25 cellular contexts compared by ENCODE assay signal in the genomic region with DNA sequence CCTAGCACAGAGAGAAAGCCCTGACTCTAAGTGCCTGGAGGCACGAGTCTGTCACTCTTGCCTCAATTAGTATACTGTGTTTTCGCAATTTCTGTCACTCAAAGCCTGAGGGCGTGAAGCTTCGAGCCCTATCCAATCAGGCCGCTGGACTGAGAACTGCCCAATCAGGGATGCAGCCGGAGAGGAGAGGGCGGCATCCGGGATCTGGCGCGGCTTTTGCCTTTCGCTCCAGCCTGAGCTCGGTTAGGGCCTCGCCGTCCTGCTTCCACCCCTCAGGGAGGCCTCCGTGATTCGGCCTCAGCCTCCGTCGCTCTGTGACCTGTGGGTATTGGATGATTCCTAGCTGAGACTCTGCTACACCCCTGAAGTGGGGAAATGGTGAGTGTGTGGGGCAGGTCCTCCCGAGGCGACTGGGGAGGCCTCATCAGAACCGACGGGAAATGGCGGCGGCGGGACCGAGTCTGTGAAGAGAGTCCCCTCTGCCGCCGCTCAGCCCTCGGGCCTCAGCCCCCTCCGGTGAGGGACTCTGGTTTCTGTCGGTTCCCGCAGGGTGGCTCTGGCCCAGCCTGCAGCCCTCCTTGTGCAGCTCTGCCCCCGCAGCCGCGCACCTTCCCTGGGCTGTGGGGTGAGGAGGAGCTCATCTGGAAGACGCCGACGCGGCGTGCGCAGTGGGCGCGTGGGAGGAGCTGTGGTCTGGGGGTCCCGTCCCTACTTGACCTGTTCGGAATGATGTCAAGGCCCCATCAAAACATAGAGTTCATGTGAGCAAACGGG. TPM values are rescaled to one million over a fixed set of nuclear protein-coding genes. Genes with fewer than 3 reads are reported as not detected.
A peak's percentile ranks its signal among the peaks of the same experiment; 100 is the strongest.
DNase-seq lines count a peak whose midpoint lies in the region; ATAC-seq and TF ChIP-seq lines count a peak whose summit lies in the region.
"Had no signal": no experiment of that assay in that cellular context is flagged by ENCODE, and none has a peak within 500 bp of the region (broad histone marks: within the 10 kb centered on the region; RNA-seq: fewer than 3 reads in every experiment).

No MANE protein-coding gene starts in this region.

- CTCF ChIA-PET in AG04449 (lab: Yijun Ruan, JAX): no interaction called here

- H2BK120ac ChIP-seq in H9 (ENCODE audit: low read depth, low read length, poor library complexity, severe bottlenecking): no peak overlapping the region

- no peak overlapping the region for H2AFZ ChIP-seq in H9 (ENCODE audit: low read length)

- H4K91ac ChIP-seq in H9 (ENCODE audit: insufficient read length, low read depth, low read length): no peak overlapping the region

- ATAC-seq in GM19324 (IDR thresholded peaks at IDR 0.05; ENCODE audit: low FRiP score, unreplicated experiment): no peak
- ATAC-seq: activated CD4-positive, CD25-positive, alpha-beta regulatory T cell treated with anti-CD3 and anti-CD28 coated beads, Interleukin-2, amount 50 U/mL, for 24 hours; natural killer cell treated with Interleukin-12 subunit alpha and Interleukin-12 subunit beta and Interleukin-15 and Interleukin-18, amount 100 ng/mL, for 72 hours; pancreas; sciatic nerve had no signal

- no peak overlapping the region for H3K56ac ChIP-seq in H9 (ENCODE audit: insufficient read length, low read depth, low read length)

- H3K79me2 ChIP-seq in H9 (ENCODE audit: insufficient read depth, low read length): no peaks in the 10 kb centered on the region; the same call in 1 of the 2 replicates

- H4K8ac ChIP-seq in H9 (replicated peaks; ENCODE audit: insufficient read length, low read depth, low read length): no peak overlapping the region

- peaks cover 80 to 88% of the 10 kb centered on the region in 2 experiments for H3K9me3 Mint-ChIP-seq in H9

- H2BK15ac ChIP-seq in H9 (ENCODE audit: low read depth, low read length): no peak overlapping the region

- no peaks in the 10 kb centered on the region for H4K20me1 ChIP-seq in H9 (ENCODE audit: control insufficient read depth, insufficient read depth, insufficient read length)

- H3K4ac ChIP-seq in H9 (ENCODE audit: low read depth, low read length): no peak overlapping the region

- H3K4me2 ChIP-seq in H9 (ENCODE audit: insufficient read depth, insufficient read length, low read length): peak overlapping the region; percentile 40

- POLR2A ChIA-PET in AG04449 (lab: Yijun Ruan, JAX): no interaction called here

- H3K4me1 ChIP-seq in H9 (ENCODE audit: insufficient read depth, low read length): no peaks in the 10 kb centered on the region
- H3K4me1 ChIP-seq: colonic mucosa, pancreas had no signal

- H3K9ac ChIP-seq in H9 (ENCODE audit: extremely low read depth, insufficient read length, low read length): peak overlapping the region; percentile 75

- no peak overlapping the region for H2BK20ac ChIP-seq in H9 (ENCODE audit: low read depth, low read length, poor library complexity, severe bottlenecking)

- peaks cover 3% of the 10 kb centered on the region for H3K27me3 Mint-ChIP-seq in H9 (ENCODE audit: low read depth)
- H3K27me3 Mint-ChIP-seq: CD4-positive, alpha-beta memory T cell; natural killer cell treated with Interleukin-12 subunit alpha and Interleukin-12 subunit beta and Interleukin-15 and Interleukin-18, amount 100 ng/mL, for 72 hours had no signal

- in situ Hi-C loops in brain microvascular endothelial cell (cut with HindIII; ENCODE audit: low pct_ligation_motif_present, low sequenced_read_pairs): no loop called here

- H3K36me3 Mint-ChIP-seq in H9 (ENCODE audit: insufficient read depth in 1 of 3, low read depth in 3 of 3): peaks cover 17 to 35% (median 19%) of the 10 kb centered on the region in 3 experiments

- no peak overlapping the region for H3K27ac ChIP-seq in H9 (ENCODE audit: insufficient read length, low read depth, low read length)
- no peak overlapping the region for H3K27ac ChIP-seq in brain microvascular endothelial cell
- H3K27ac ChIP-seq: colonic mucosa, pancreas, thoracic aorta had no signal

- no peak overlapping the region for H3K23ac ChIP-seq in H9 (ENCODE audit: insufficient read length, low read depth, low read length)

- TF ChIP-seq CTCF in AG04449 (IDR thresholded peaks at IDR 0.05; ENCODE audit: insufficient read depth, low read length, missing control alignments) (no peak), H9 (conservative IDR thresholded peaks at IDR 0.05) (no peak), brain microvascular endothelial cell (IDR thresholded peaks at IDR 0.05; ENCODE audit: low read depth, low read length, missing control alignments) (no peak), kidney epithelial cell (IDR thresholded peaks at IDR 0.05; ENCODE audit: insufficient read depth, low read length, poor library complexity, severe bottlenecking) (no peak)

- no peak overlapping the region for H4K5ac ChIP-seq in H9 (ENCODE audit: insufficient read length, low read depth, low read length)

- H3T11ph ChIP-seq in H9 (ENCODE audit: low read length): no peak overlapping the region

- no peaks in the 10 kb centered on the region for H3K27me3 ChIP-seq in H9 (ENCODE audit: insufficient read depth, low read length)
- H3K27me3 ChIP-seq in brain microvascular endothelial cell (replicated peaks): no peaks in the 10 kb centered on the region
- peaks cover 13% of the 10 kb centered on the region for H3K27me3 ChIP-seq in kidney epithelial cell (ENCODE audit: control insufficient read depth, insufficient read depth, low read length)
- H3K27me3 ChIP-seq: colonic mucosa, pancreas had no signal

- no peak overlapping the region for H2BK12ac ChIP-seq in H9 (ENCODE audit: insufficient read length, low read depth, low read length)

- H3K14ac ChIP-seq in H9 (ENCODE audit: insufficient read depth, low read length): no peak overlapping the region; the same call in 1 of the 2 replicates

- no peaks in the 10 kb centered on the region for H3K23me2 ChIP-seq in H9 (ENCODE audit: insufficient read length, low read depth, low read length, poor library complexity, severe bottlenecking)

- peaks cover 26% of the 10 kb centered on the region for H3K9me3 ChIP-seq in H9 (ENCODE audit: control insufficient read depth, low read depth, low read length)

- H3K79me1 ChIP-seq in H9 (ENCODE audit: insufficient read depth, low read depth, low read length, poor library complexity, severe bottlenecking): no peaks in the 10 kb centered on the region

- DNase-seq in AG04449 (ENCODE audit: low read depth, low spot score): no peak
- DNase-seq in H9: no peak
- no peak for DNase-seq in brain microvascular endothelial cell
- no peak for DNase-seq in kidney epithelial cell (ENCODE audit: low read depth)
- no peak for DNase-seq in amygdala (lab: John Stamatoyannopoulos, UW)
- no peak for DNase-seq in T-helper 1 cell
- DNase-seq in KG1 (lab: John Stamatoyannopoulos, UW): no peak
- DNase-seq: activated CD8-positive, alpha-beta memory T cell treated with anti-CD3 and anti-CD28 coated beads for 24 hours; activated T-cell treated with anti-CD3 and anti-CD28 coated beads, Interleukin-2, amount 50 U/mL, for 72 hours; CD4-positive, alpha-beta memory T cell; colonic mucosa; DMS53; HCEC 1CT; NCI-H1417; NCI-H526; stimulated activated CD4-positive, alpha-beta T cell treated with anti-CD3 and anti-CD28 coated beads, Interleukin-15, amount 100 ng/mL, for 24 hours; T-helper 9 cell had no signal

- no peak overlapping the region for H2AK5ac ChIP-seq in H9 (ENCODE audit: insufficient read length, low read length)

- H3K4me3 ChIP-seq in AG04449 (ENCODE audit: low read depth, low read length) (peak overlapping the region; percentile 36; the same call in 1 of the 2 replicates), brain microvascular endothelial cell (ENCODE audit: low read depth, low read length) (peak overlapping the region; percentile 32), kidney epithelial cell (ENCODE audit: low read depth, low read length) (peak overlapping the region; percentile 35)
- H3K4me3 ChIP-seq: colonic mucosa, pancreas, thoracic aorta had no signal

- H3K4me1 Mint-ChIP-seq in H9: no peaks in the 10 kb centered on the region
- H3K4me1 Mint-ChIP-seq: mesothelial cell of epicardium had no signal

- H3K36me3 ChIP-seq in brain microvascular endothelial cell (replicated peaks) (no peaks in the 10 kb centered on the region), kidney epithelial cell (ENCODE audit: control insufficient read depth, insufficient read depth, low read length) (no peaks in the 10 kb centered on the region)
- H3K36me3 ChIP-seq: colonic mucosa, pancreas, thoracic aorta had no signal

- H3K27ac Mint-ChIP-seq in H9: no peak overlapping the region
- H3K27ac Mint-ChIP-seq: activated naive CD4-positive, alpha-beta T cell treated with anti-CD3 and anti-CD28 coated beads, Interleukin-2, amount 50 U/mL, for 72 hours; CD4-positive, alpha-beta memory T cell; mesothelial cell of epicardium; natural killer cell treated with Interleukin-12 subunit alpha and Interleukin-12 subunit beta and Interleukin-15 and Interleukin-18, amount 100 ng/mL, for 72 hours had no signal

- H3K4me3 Mint-ChIP-seq in H9: no peak overlapping the region
- H3K4me3 Mint-ChIP-seq: activated T-cell treated with anti-CD3 and anti-CD28 coated beads, Interleukin-2, amount 50 U/mL, for 72 hours; mesothelial cell of epicardium; natural killer cell treated with Interleukin-12 subunit alpha and Interleukin-12 subunit beta and Interleukin-15 and Interleukin-18, amount 100 ng/mL, for 72 hours had no signal

- H2BK5ac ChIP-seq in H9 (ENCODE audit: insufficient read length, low read length): no peak overlapping the region

- no CpG with 5 or more reads among the region's 46 CpGs for WGBS in H9 (ENCODE audit: extremely low coverage, insufficient read length, low lambda C conversion rate)

- H3K18ac ChIP-seq in H9 (ENCODE audit: insufficient read length, low read depth, low read length): no peak overlapping the region

RNA-seq across cellular contexts. Expression of gene ZNF141, which starts 48.5 kb away (rescaled TPM):
- total RNA-seq in H9 (2021) (38.0 and 42.1 TPM in 2 replicates), kidney epithelial cell (8.4 and 10.6 TPM in 2 replicates)
